ENCODE assay signal across 27 cellular contexts in genomic region chr2:14884651-14885050, GRCh38.
"Had no signal": no experiment of that assay in that cellular context is flagged by ENCODE, and none has a peak within 500 bp of the region (broad histone marks: within the 10 kb centered on the region; RNA-seq: fewer than 3 reads in every experiment).

No MANE protein-coding gene starts in this region.

- H3K9me3 ChIP-seq: stomach, suprapubic skin, testis, thoracic aorta, thyroid gland, tibial artery, tibial nerve, transverse colon, upper lobe of left lung, upper lobe of right lung, uterus, vagina had no signal

- H3K4me3 ChIP-seq: stomach, suprapubic skin, testis, thoracic aorta, thyroid gland, tibial artery, tibial nerve, transverse colon, upper lobe of left lung, upper lobe of right lung, uterus, vagina had no signal

- H3K4me1 ChIP-seq: suprapubic skin, testis, thyroid gland, tibial nerve, transverse colon, upper lobe of left lung, upper lobe of right lung, uterus had no signal

- ATAC-seq: stimulated activated effector memory CD8-positive, alpha-beta T cell treated with anti-CD3 and anti-CD28 coated beads, Interleukin-12 subunit alpha, Interleukin-12 subunit beta, amount 100 ng/mL, for 72 hours; stimulated activated memory B cell treated with anti-CD40 and anti-IgM and Interleukin-4, amounts not matched to agents 10 μg/mL and 1 μg/mL and 100 μg/mL, for 72 hours; stimulated activated naive B cell treated with anti-CD40 and anti-IgM and Interleukin-4, amounts not matched to agents 10 μg/mL and 1 μg/mL and 100 μg/mL, for 72 hours; stimulated activated naive CD8-positive, alpha-beta T cell treated with anti-CD3 and anti-CD28 coated beads, Interleukin-15, amount 100 ng/mL, for 72 hours; stimulated activated naive CD8-positive, alpha-beta T cell treated with anti-CD3 and anti-CD28 coated beads, Interleukin-15, Interleukin-2, amounts not matched to agents 100 U/mL and 50 U/mL, for 24 hours; upper lobe of right lung had no signal

- H3K36me3 ChIP-seq: stomach, suprapubic skin, thoracic aorta, thyroid gland, tibial artery, tibial nerve, transverse colon, upper lobe of left lung, upper lobe of right lung, uterus, vagina had no signal

- FAIRE-seq: urothelium cell line had no signal

- DNase-seq: stimulated activated CD4-positive, alpha-beta T cell treated with anti-CD3 and anti-CD28 coated beads, Interleukin-2, amount 100 ng/mL, for 48 hours; stimulated activated CD4-positive, alpha-beta T cell treated with anti-CD3 and anti-CD28 coated beads, Interleukin-4, amount 100 ng/mL, for 1 hour; stimulated activated CD4-positive, alpha-beta T cell treated with anti-CD3 and anti-CD28 coated beads, Interleukin-4, amount 100 ng/mL, for 24 hours; stimulated activated CD4-positive, alpha-beta T cell treated with anti-CD3 and anti-CD28 coated beads, Interleukin-4, amount 100 ng/mL, for 4 hours; stimulated activated CD8-positive, alpha-beta memory T cell treated with anti-CD3 and anti-CD28 coated beads, Interleukin-4, amount 100 ng/mL, for 48 hours; stimulated activated naive B cell treated with anti-CD40 and anti-IgM and Interleukin-4, amounts not matched to agents 10 μg/mL and 1 μg/mL and 100 μg/mL, for 72 hours; stimulated activated naive CD4-positive, alpha-beta T cell; stimulated activated naive CD4-positive, alpha-beta T cell treated with Interleukin-2 at 50 U/mL for 16 hours; stimulated activated naive CD8-positive, alpha-beta T cell treated with anti-CD3 and anti-CD28 coated beads, Interleukin-15, amount 100 ng/mL, for 72 hours; stimulated activated naive CD8-positive, alpha-beta T cell treated with anti-CD3 and anti-CD28 coated beads, Interleukin-15, Interleukin-2, amounts not matched to agents 100 U/mL and 50 U/mL, for 24 hours; stomach; substantia nigra; testis; thyroid gland; tibial artery; transverse colon; trophoblast cell; upper lobe of left lung; upper lobe of right lung; uterus had no signal

- H3K27me3 ChIP-seq: stomach, suprapubic skin, testis, thyroid gland, tibial artery, tibial nerve, transverse colon, upper lobe of left lung, upper lobe of right lung, uterus, vagina had no signal

- H3K27ac ChIP-seq: stomach, suprapubic skin, testis, thoracic aorta, thyroid gland, tibial artery, tibial nerve, transverse colon, upper lobe of left lung, upper lobe of right lung, uterus, vagina had no signal
